In genomic region chr9:138116521-138116920, GRCh38 we compare ENCODE assay signal across 15 cellular contexts.
DNase-seq lines count a peak whose midpoint lies in the region; ATAC-seq, FAIRE-seq and TF ChIP-seq lines count a peak whose summit lies in the region.
"Had no signal": no experiment of that assay in that cellular context is flagged by ENCODE, and none has a peak within 500 bp of the region (broad histone marks: within the 10 kb centered on the region; RNA-seq: fewer than 3 reads in every experiment).

No MANE protein-coding gene starts in this region.

- H3K4me1 ChIP-seq in right cardiac atrium (ENCODE audit: control insufficient read depth, insufficient read depth, low read length) (no peaks in the 10 kb centered on the region), upper lobe of right lung (no peaks in the 10 kb centered on the region), thyroid gland (no peaks in the 10 kb centered on the region)
- H3K4me1 ChIP-seq: A549 had no signal

- in situ Hi-C loops in brain microvascular endothelial cell (cut with HindIII; ENCODE audit: low pct_ligation_motif_present, low sequenced_read_pairs) = no loop called here

- intact Hi-C loops in cardiac septum (cut with DNase I) = no loop called here
- intact Hi-C loops in right cardiac atrium (cut with DNase I) = no loop called here
- intact Hi-C loops in upper lobe of right lung (cut with DNase I) = no loop called here
- intact Hi-C loops in thyroid gland (cut with DNase I) = no loop called here

- DNase-seq in cardiac septum (ENCODE audit: low spot score) = peak; percentile 29
- no peak for DNase-seq in right cardiac atrium
- no peak for DNase-seq in bronchial epithelial cell (ENCODE audit: low read depth)
- DNase-seq in left kidney (ENCODE audit: low read depth, low spot score) = peak; percentile 14
- peak; percentile 52 for DNase-seq in upper lobe of right lung
- no peak for DNase-seq in brain microvascular endothelial cell
- no peak for DNase-seq in NCI-H128 (lab: John Stamatoyannopoulos, UW; ENCODE audit: unreplicated experiment)
- no peak for DNase-seq in thyroid gland
- DNase-seq: CD4-positive, CD25-positive, alpha-beta regulatory T cell; DMS 273 treated with DMSO at 0.1 percent for 48 hours; EL; GOT3 had no signal

- H3K27me3 ChIP-seq in right cardiac atrium (ENCODE audit: control insufficient read depth, insufficient read depth) (no peaks in the 10 kb centered on the region), bronchial epithelial cell (ENCODE audit: control insufficient read depth, insufficient read depth, low read length) (no peaks in the 10 kb centered on the region), upper lobe of right lung (no peaks in the 10 kb centered on the region), brain microvascular endothelial cell (replicated peaks) (no peaks in the 10 kb centered on the region), thyroid gland (no peaks in the 10 kb centered on the region)

- H3K36me3 ChIP-seq in bronchial epithelial cell (ENCODE audit: control insufficient read depth, insufficient read depth, low read length) = no peaks in the 10 kb centered on the region
- no peaks in the 10 kb centered on the region for H3K36me3 ChIP-seq in upper lobe of right lung
- H3K36me3 ChIP-seq in brain microvascular endothelial cell (replicated peaks) = no peaks in the 10 kb centered on the region
- no peaks in the 10 kb centered on the region for H3K36me3 ChIP-seq in thyroid gland

- H3K9me3 ChIP-seq in right cardiac atrium (ENCODE audit: control insufficient read depth, low read length) (no peaks in the 10 kb centered on the region), upper lobe of right lung (no peaks in the 10 kb centered on the region), thyroid gland (no peaks in the 10 kb centered on the region)
- H3K9me3 ChIP-seq: A549 had no signal

- H3K27ac ChIP-seq in right cardiac atrium (ENCODE audit: low read length) (no peak overlapping the region), upper lobe of right lung (no peak overlapping the region), brain microvascular endothelial cell (no peak overlapping the region), thyroid gland (no peak overlapping the region)
- H3K27ac ChIP-seq: A549 had no signal

- TF ChIP-seq CTCF in bronchial epithelial cell (IDR thresholded peaks at IDR 0.05; ENCODE audit: insufficient read depth, low read length, severe bottlenecking) (no peak), upper lobe of right lung (IDR thresholded peaks at IDR 0.05) (no peak), brain microvascular endothelial cell (IDR thresholded peaks at IDR 0.05; ENCODE audit: low read depth, low read length, missing control alignments) (no peak), thyroid gland (IDR thresholded peaks at IDR 0.05) (no peak)

- ATAC-seq in right cardiac atrium (no peak), upper lobe of right lung (no peak)
- ATAC-seq: A549 had no signal

- TF ChIP-seq POLR2A in thyroid gland (IDR thresholded peaks at IDR 0.05) = no peak

- FAIRE-seq in bronchial epithelial cell (lab: Jason Lieb, UNC) = peak; percentile 18
- FAIRE-seq: A549, G401.6, GM12891 had no signal

- no peak overlapping the region for H3K4me3 ChIP-seq in right cardiac atrium (ENCODE audit: low read length)
- H3K4me3 ChIP-seq in bronchial epithelial cell (ENCODE audit: low read depth, low read length) = no peak overlapping the region
- no peak overlapping the region for H3K4me3 ChIP-seq in upper lobe of right lung
- no peak overlapping the region for H3K4me3 ChIP-seq in brain microvascular endothelial cell (ENCODE audit: low read depth, low read length)
- no peak overlapping the region for H3K4me3 ChIP-seq in thyroid gland (replicated peaks in 1 of 3)
- H3K4me3 ChIP-seq: A549 had no signal

- WGBS in right cardiac atrium = 81% methylated on average over 6 of the region's 6 CpGs
- 78% methylated on average over 6 of the region's 6 CpGs for WGBS in thyroid gland, 2 donors

Comparison
In these comparisons a context has a peak if more than half of its experiments do, and no peak if none do; other contexts are left out.
1. DNase-seq: peak in cardiac septum (single experiment), left kidney (single experiment) and upper lobe of right lung (single experiment); none in right cardiac atrium (0 of 3), bronchial epithelial cell (single experiment), brain microvascular endothelial cell (single experiment), NCI-H128 (single experiment) and thyroid gland (0 of 2).